In genomic region chr7:4774804-4775280, GRCh38 we compare ENCODE assay signal across 8 cellular contexts. TPM values are rescaled to one million over a fixed set of nuclear protein-coding genes. Genes with fewer than 3 reads are reported as not detected.
A peak's percentile ranks its signal among the peaks of the same experiment; 100 is the strongest.
DNase-seq lines count a peak whose midpoint lies in the region; ATAC-seq and TF ChIP-seq lines count a peak whose summit lies in the region.

No MANE protein-coding gene starts in this region.

- WGBS in heart right ventricle, 2 donors = 3 to 4% methylated on average over 22 of the region's 22 CpGs

- H3K4me1 Mint-ChIP-seq in activated naive CD4-positive, alpha-beta T cell treated with anti-CD3 and anti-CD28 coated beads for 36 hours (ENCODE audit: low read depth) = peaks cover 41% of the 10 kb centered on the region
- peaks cover 9% of the 10 kb centered on the region; the same call in 2 of the 3 replicates for H3K4me1 Mint-ChIP-seq in GM23338
- H3K4me1 Mint-ChIP-seq in activated T-helper 2 cell treated with anti-CD3 and anti-CD28 coated beads, Interferon-gamma antibody, Interleukin-2, Interleukin-4, amounts not matched to agents 10 μg/mL and 5 μg/mL and 100 μg/mL, durations not matched to agents 14 hours and 24 hours and 36 hours (ENCODE audit: low read depth) = peaks cover 31% of the 10 kb centered on the region

- TF ChIP-seq CTCF in GM23338 (conservative IDR thresholded peaks at IDR 0.05; ENCODE audit: low read depth in 2 of 2) (no peak), heart right ventricle (IDR thresholded peaks at IDR 0.05) (no peak)

- no peaks in the 10 kb centered on the region; the same call in 1 of the 2 replicates for H4K20me1 ChIP-seq in GM23338 (replicated peaks; ENCODE audit: insufficient read depth)

- H3K27ac Mint-ChIP-seq in activated naive CD4-positive, alpha-beta T cell treated with anti-CD3 and anti-CD28 coated beads for 36 hours = peak overlapping the region; percentile 93
- H3K27ac Mint-ChIP-seq in GM23338 = peak overlapping the region; percentile 95
- H3K27ac Mint-ChIP-seq in activated T-helper 2 cell treated with anti-CD3 and anti-CD28 coated beads, Interferon-gamma antibody, Interleukin-2, Interleukin-4, amounts not matched to agents 10 μg/mL and 5 μg/mL and 100 μg/mL, durations not matched to agents 14 hours and 24 hours and 36 hours = peak overlapping the region; percentile 96

- peaks cover 5% of the 10 kb centered on the region; the same call in 1 of the 2 replicates for H3K4me1 ChIP-seq in GM23338 (ENCODE audit: insufficient read depth)
- peaks cover 4 to 56% (median 32%) of the 10 kb centered on the region in 9 donors for H3K4me1 ChIP-seq in heart right ventricle

- peak; percentile 45 for DNase-seq in activated naive CD4-positive, alpha-beta T cell treated with anti-CD3 and anti-CD28 coated beads for 36 hours
- no peak for DNase-seq in activated naive CD4-positive, alpha-beta T cell treated with Interleukin-2 at 50 U/mL for 16 hours
- DNase-seq in GM23338 (ENCODE audit: low spot score) (no peak), LHCN-M2 (ENCODE audit: low read depth) (peak; percentile 66), heart right ventricle (peak in 1 of 2 donors; percentile 37), renal cortical epithelial cell (ENCODE audit: low read depth) (peak; percentile 76), NCI-H446 treated with DMSO at 0.1 percent for 48 hours (lab: John Stamatoyannopoulos, UW) (no peak)
- no peak for DNase-seq in activated T-helper 2 cell treated with anti-CD3 and anti-CD28 coated beads, Interferon-gamma antibody, Interleukin-2, Interleukin-4, amounts not matched to agents 10 μg/mL and 5 μg/mL and 100 μg/mL, durations not matched to agents 14 hours and 24 hours and 36 hours (ENCODE audit: low spot score)

- no peaks in the 10 kb centered on the region for H3K27me3 Mint-ChIP-seq in activated naive CD4-positive, alpha-beta T cell treated with anti-CD3 and anti-CD28 coated beads for 36 hours (ENCODE audit: low read depth)
- peaks cover 11% of the 10 kb centered on the region for H3K27me3 Mint-ChIP-seq in GM23338 (ENCODE audit: insufficient read depth, low read depth, poor library complexity)
- H3K27me3 Mint-ChIP-seq in activated T-helper 2 cell treated with anti-CD3 and anti-CD28 coated beads, Interferon-gamma antibody, Interleukin-2, Interleukin-4, amounts not matched to agents 10 μg/mL and 5 μg/mL and 100 μg/mL, durations not matched to agents 14 hours and 24 hours and 36 hours (ENCODE audit: low read depth) = no peaks in the 10 kb centered on the region

- H3F3A ChIP-seq in GM23338 (replicated peaks; ENCODE audit: low read depth) = no peaks in the 10 kb centered on the region

- no peaks in the 10 kb centered on the region for H3K9me3 ChIP-seq in heart right ventricle

- no peaks in the 10 kb centered on the region for H3K9me3 Mint-ChIP-seq in activated naive CD4-positive, alpha-beta T cell treated with anti-CD3 and anti-CD28 coated beads for 36 hours
- no peaks in the 10 kb centered on the region; the same call in 2 of the 3 replicates for H3K9me3 Mint-ChIP-seq in GM23338
- H3K9me3 Mint-ChIP-seq in activated T-helper 2 cell treated with anti-CD3 and anti-CD28 coated beads, Interferon-gamma antibody, Interleukin-2, Interleukin-4, amounts not matched to agents 10 μg/mL and 5 μg/mL and 100 μg/mL, durations not matched to agents 14 hours and 24 hours and 36 hours = no peaks in the 10 kb centered on the region

- CTCF ChIA-PET in activated naive CD4-positive, alpha-beta T cell treated with anti-CD3 and anti-CD28 coated beads for 36 hours (lab: Charles Lee) = interaction anchor here (1.0 to 2.1 kb wide), 5 partner anchors 18 to 133 kb away, joined by 3 to 7 read pairs (median 3); no protein-coding TSS in a partner anchor

- no peaks in the 10 kb centered on the region for H3K36me3 ChIP-seq in GM23338 (ENCODE audit: insufficient read depth)
- peaks cover 0 to 19% (median 0%) of the 10 kb centered on the region in 9 donors for H3K36me3 ChIP-seq in heart right ventricle

- H3K27me3 ChIP-seq in GM23338 (ENCODE audit: insufficient read depth) = no peaks in the 10 kb centered on the region
- H3K27me3 ChIP-seq in heart right ventricle = no peaks in the 10 kb centered on the region

- peak overlapping the region; percentile 93 for H3K4me2 ChIP-seq in GM23338

- intact Hi-C loops in activated naive CD4-positive, alpha-beta T cell treated with anti-CD3 and anti-CD28 coated beads for 36 hours (cut with micrococcal nuclease) = loop anchor here (1.0 to 2.0 kb wide), 4 partner anchors 36 to 134 kb away; partner anchors contain the start of gene RADIL
- intact Hi-C loops in activated T-helper 2 cell treated with anti-CD3 and anti-CD28 coated beads, Interferon-gamma antibody, Interleukin-2, Interleukin-4, amounts not matched to agents 10 μg/mL and 5 μg/mL and 100 μg/mL, durations not matched to agents 14 hours and 24 hours and 36 hours (cut with micrococcal nuclease) = loop anchor here (1.0 kb wide), 3 partner anchors 29 to 198 kb away; no protein-coding TSS in a partner anchor
- intact Hi-C loops in heart right ventricle (cut with DNase I) = no loop called here

- peak overlapping the region; percentile 91; the same call in 1 of the 2 replicates for H2AFZ ChIP-seq in GM23338

- H3K36me3 Mint-ChIP-seq in activated naive CD4-positive, alpha-beta T cell treated with anti-CD3 and anti-CD28 coated beads for 36 hours (ENCODE audit: low read depth) = peaks cover 7% of the 10 kb centered on the region
- H3K36me3 Mint-ChIP-seq in GM23338 (ENCODE audit: low read depth) = no peaks in the 10 kb centered on the region
- peaks cover 22% of the 10 kb centered on the region for H3K36me3 Mint-ChIP-seq in activated T-helper 2 cell treated with anti-CD3 and anti-CD28 coated beads, Interferon-gamma antibody, Interleukin-2, Interleukin-4, amounts not matched to agents 10 μg/mL and 5 μg/mL and 100 μg/mL, durations not matched to agents 14 hours and 24 hours and 36 hours (ENCODE audit: low read depth)

- H3K4me3 ChIP-seq in GM23338 (peak overlapping the region; percentile 95), heart right ventricle (peak overlapping the region; percentile 62 to 100 (median 97))

- peak overlapping the region; percentile 98 for H3K4me3 Mint-ChIP-seq in activated naive CD4-positive, alpha-beta T cell treated with anti-CD3 and anti-CD28 coated beads for 36 hours
- peak overlapping the region; percentile 98 for H3K4me3 Mint-ChIP-seq in GM23338
- peak overlapping the region; percentile 95 for H3K4me3 Mint-ChIP-seq in activated T-helper 2 cell treated with anti-CD3 and anti-CD28 coated beads, Interferon-gamma antibody, Interleukin-2, Interleukin-4, amounts not matched to agents 10 μg/mL and 5 μg/mL and 100 μg/mL, durations not matched to agents 14 hours and 24 hours and 36 hours (ENCODE audit: low read depth)

- peak overlapping the region; percentile 93 for H3K27ac ChIP-seq in GM23338 (ENCODE audit: low read depth)
- H3K27ac ChIP-seq in heart right ventricle = peak overlapping the region; percentile 78 to 97 (median 94)

- ATAC-seq in GM23338 (peak; percentile 13), heart right ventricle (peak; percentile 5 to 34 (median 22))

- peaks cover 32% of the 10 kb centered on the region for H3K79me2 ChIP-seq in GM23338 (replicated peaks; ENCODE audit: insufficient read depth)

- H3K9me2 ChIP-seq in GM23338 (ENCODE audit: insufficient read depth) = no peaks in the 10 kb centered on the region

TF ChIP-seq in GM23338, 12 proteins besides CTCF, POLR2A, EP300 and RAD21 (continues in another document):
- no peak for TF ChIP-seq REST (IDR thresholded peaks at IDR 0.05; ENCODE audit: unreplicated experiment)
- no peak for TF ChIP-seq ZNF331 (CRISPR knock-in tag; IDR thresholded peaks at IDR 0.05; ENCODE audit: low read depth)
- no peak for TF ChIP-seq STAT1 (IDR thresholded peaks at IDR 0.05; ENCODE audit: unreplicated experiment)
- TF ChIP-seq NANOG (IDR thresholded peaks at IDR 0.05; ENCODE audit: borderline replicate concordance) = no peak
- TF ChIP-seq ZNF114 (CRISPR knock-in tag; IDR thresholded peaks at IDR 0.05) = no peak

RNA-seq across cellular contexts. Expression of gene AP5Z1, which starts 0.6 kb away (rescaled TPM):
- 10 to 100 TPM; 15.3 to 18.1 TPM for total RNA-seq in activated naive CD4-positive, alpha-beta T cell treated with anti-CD3 and anti-CD28 coated beads for 36 hours
- 28.8 and 31.2 TPM in 2 replicates for total RNA-seq in GM23338 (2014; rRNA removed; shearing (Covaris generic))
- 16.3 and 16.4 TPM in 2 replicates for polyA plus RNA-seq in GM23338 (2016; fragmentation: Nextera tagmentation; extraction: Ambion mirVana)
- 42.9 and 45.6 TPM in 2 replicates for total RNA-seq in LHCN-M2 (2014; rRNA removed)
- polyA plus RNA-seq in LHCN-M2 (2012) = 33.6 TPM
- total RNA-seq in activated T-helper 2 cell treated with anti-CD3 and anti-CD28 coated beads, Interferon-gamma antibody, Interleukin-2, Interleukin-4, amounts not matched to agents 10 μg/mL and 5 μg/mL and 100 μg/mL, durations not matched to agents 14 hours and 24 hours and 36 hours = 41.5 and 45.9 TPM in 2 replicates
- 10 to 100 TPM in 7 of 10 donors, 1 to 10 TPM in 3; 8.5 to 16.7 (median 12.4) TPM for total RNA-seq in heart right ventricle
- 10 to 100 TPM; 20.0 to 30.9 TPM for polyA plus RNA-seq in heart right ventricle
- 17.6 and 18.4 TPM in 2 replicates for total RNA-seq in renal cortical epithelial cell

Comparison
In these comparisons a context has a peak if more than half of its experiments do, and no peak if none do; other contexts are left out.
1. DNase-seq: peak in activated naive CD4-positive, alpha-beta T cell treated with anti-CD3 and anti-CD28 coated beads for 36 hours (single experiment), LHCN-M2 (single experiment) and renal cortical epithelial cell (single experiment); none in activated naive CD4-positive, alpha-beta T cell treated with Interleukin-2 at 50 U/mL for 16 hours (single experiment), GM23338 (single experiment), activated T-helper 2 cell treated with anti-CD3 and anti-CD28 coated beads, Interferon-gamma antibody, Interleukin-2, Interleukin-4, amounts not matched to agents 10 μg/mL and 5 μg/mL and 100 μg/mL, durations not matched to agents 14 hours and 24 hours and 36 hours (single experiment) and NCI-H446 treated with DMSO at 0.1 percent for 48 hours (single experiment).
2. intact Hi-C loops: an anchor here in activated naive CD4-positive, alpha-beta T cell treated with anti-CD3 and anti-CD28 coated beads for 36 hours (1.0 to 2.0 kb wide) and activated T-helper 2 cell treated with anti-CD3 and anti-CD28 coated beads, Interferon-gamma antibody, Interleukin-2, Interleukin-4, amounts not matched to agents 10 μg/mL and 5 μg/mL and 100 μg/mL, durations not matched to agents 14 hours and 24 hours and 36 hours (1.0 kb wide); none called in heart right ventricle.
3. Peak in every context shown above with its lines, with median percentiles within 50 percentile points of each other: H3K27ac Mint-ChIP-seq and H3K4me3 Mint-ChIP-seq.